ENCODE assay signal across 21 cellular contexts in the genomic region with DNA sequence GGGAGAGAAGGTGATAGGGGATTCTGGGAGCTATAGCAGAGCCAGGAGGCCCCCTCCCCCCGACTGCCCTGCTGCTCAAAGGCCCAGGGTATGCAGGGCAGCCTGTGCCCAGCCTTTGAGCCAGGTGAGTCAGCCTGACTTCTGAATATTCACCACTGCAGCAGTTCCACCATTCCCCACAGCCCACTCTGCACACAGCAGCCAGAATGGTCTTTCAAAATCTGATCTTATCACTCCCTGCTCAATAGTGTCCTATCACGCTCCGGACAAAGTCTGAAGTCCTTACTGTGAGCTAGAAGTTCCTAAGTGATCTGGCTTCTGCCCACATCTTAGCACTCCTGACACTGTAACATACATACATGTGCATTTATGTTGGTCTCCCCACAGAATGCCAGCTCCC.
"Had no signal": no experiment of that assay in that cellular context is flagged by ENCODE, and none has a peak within 500 bp of the region (broad histone marks: within the 10 kb centered on the region; RNA-seq: fewer than 3 reads in every experiment).

No MANE protein-coding gene starts in this region.

- H3K4me3 ChIP-seq: heart left ventricle, left lung, lung, mucosa of descending colon, ovary, right atrium auricular region, sigmoid colon, smooth muscle cell, stomach, testis, thyroid gland, transverse colon, upper lobe of left lung had no signal

- H3K4me1 ChIP-seq: heart left ventricle, left lung, right atrium auricular region, sigmoid colon, stomach, testis, thyroid gland, transverse colon, upper lobe of left lung had no signal

- H3K27ac ChIP-seq: heart left ventricle, left lung, ovary, right atrium auricular region, sigmoid colon, stomach, testis, thyroid gland, transverse colon, upper lobe of left lung had no signal

- H3K36me3 ChIP-seq: heart left ventricle, left lung, ovary, right atrium auricular region, sigmoid colon, stomach, thyroid gland, transverse colon, upper lobe of left lung had no signal

- H3K9me3 ChIP-seq: ovary, testis, thyroid gland had no signal

- H3K27me3 ChIP-seq: ovary, right atrium auricular region, testis, thyroid gland, upper lobe of left lung had no signal

- ATAC-seq: heart left ventricle; left cardiac atrium; left lung; mucosa of descending colon; naive thymus-derived CD4-positive, alpha-beta T cell; stimulated activated naive B cell treated with anti-CD40 and anti-IgM and Interleukin-4, amounts not matched to agents 10 μg/mL and 1 μg/mL and 100 μg/mL, for 72 hours; stimulated activated naive CD8-positive, alpha-beta T cell treated with anti-CD3 and anti-CD28 coated beads, Interleukin-15, Interleukin-2, amounts not matched to agents 100 U/mL and 50 U/mL, for 24 hours had no signal

- DNase-seq: heart left ventricle; islet precursor cell; left cardiac atrium; left lung; mesendoderm; mucosa of descending colon; naive thymus-derived CD4-positive, alpha-beta T cell; ovary; sigmoid colon; stimulated activated CD4-positive, alpha-beta T cell treated with anti-CD3 and anti-CD28 coated beads, Interleukin-2, amount 100 ng/mL, for 24 hours; stimulated activated CD4-positive, alpha-beta T cell treated with anti-CD3 and anti-CD28 coated beads, Interleukin-4, amount 100 ng/mL, for 1 hour; stimulated activated naive B cell treated with anti-CD40 and anti-IgM and Interleukin-4, amounts not matched to agents 10 μg/mL and 1 μg/mL and 100 μg/mL, for 72 hours; stimulated activated naive CD8-positive, alpha-beta T cell treated with anti-CD3 and anti-CD28 coated beads, Interleukin-15, Interleukin-2, amounts not matched to agents 100 U/mL and 50 U/mL, for 24 hours; stomach; testis; thyroid gland; transverse colon; upper lobe of left lung had no signal

- H3K4me2 ChIP-seq: smooth muscle cell had no signal
